ENCODE assay signal across 8 cellular contexts in the genomic region with DNA sequence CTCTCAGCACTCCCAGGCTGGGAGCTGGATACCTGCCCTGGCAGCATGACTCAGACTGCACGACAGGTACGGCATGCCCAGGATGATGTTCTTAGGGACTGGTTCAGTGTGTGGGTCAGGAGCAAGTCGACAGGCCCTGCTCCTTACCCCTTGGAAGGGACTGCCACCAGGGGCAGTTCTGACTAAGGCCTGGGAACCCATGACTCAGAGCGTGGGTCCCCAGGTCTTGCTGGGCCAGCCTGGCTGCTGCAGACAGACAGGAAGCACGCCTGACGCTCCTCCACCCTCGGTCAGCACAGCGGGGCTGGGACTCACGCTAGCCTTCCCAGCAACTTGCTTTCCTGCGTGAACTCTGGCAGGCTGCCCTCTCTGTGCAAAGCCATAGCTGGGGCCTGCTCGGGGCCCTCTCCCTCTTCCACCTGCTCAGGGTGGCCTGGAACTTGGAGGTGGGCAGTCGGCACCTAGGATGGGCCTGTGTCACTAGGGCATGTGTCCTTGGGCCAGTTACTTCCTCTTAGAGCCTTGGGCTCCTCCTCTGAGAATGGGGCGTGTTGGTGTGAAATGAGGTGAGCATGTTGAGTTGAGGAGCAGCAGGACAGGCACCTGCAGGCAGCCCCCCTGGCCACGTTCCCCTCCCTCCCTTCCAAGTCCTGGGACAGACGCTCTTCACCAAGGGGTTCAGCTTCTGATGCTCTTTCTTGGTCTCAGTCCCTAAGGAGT.
DNase-seq lines count a peak whose midpoint lies in the region; ATAC-seq, FAIRE-seq and TF ChIP-seq lines count a peak whose summit lies in the region.
"Not testable (repeated sequence)": the region's sequence is repeated elsewhere in the genome, so short reads cannot be mapped to it uniquely, and the experiment has no call there.

No MANE protein-coding gene starts in this region.

- not testable (repeated sequence) for H3K27ac ChIP-seq in A549; brain microvascular endothelial cell; HepG2 (ENCODE audit: extremely low read length, insufficient read depth, low read length)
- peak overlapping the region; percentile 56 for H3K27ac ChIP-seq in PC-9

- not testable (repeated sequence) for TF ChIP-seq CTCF in A549 (IDR thresholded peaks at IDR 0.05); PC-9 (conservative IDR thresholded peaks at IDR 0.05); brain microvascular endothelial cell (IDR thresholded peaks at IDR 0.05; ENCODE audit: low read depth, low read length, missing control alignments); HepG2 (CRISPR knock-in tag; IDR thresholded peaks at IDR 0.05)

- not testable (repeated sequence) for H3K4me3 ChIP-seq in A549; PC-9; brain microvascular endothelial cell (ENCODE audit: low read depth, low read length)
- H3K4me3 ChIP-seq in HepG2 (replicated peaks in 1 of 3; ENCODE audit: insufficient read depth in 1 of 3, low read depth in 2 of 3, low read length in 3 of 3) = peak overlapping the region in 1 of 3 experiments; percentile 28; a peak in 2 of 6 replicates

- H3K79me2 ChIP-seq in PC-9 (ENCODE audit: low read depth); HepG2 (ENCODE audit: insufficient read depth, low read length): not testable (repeated sequence)

- DNase-seq in A549 (ENCODE audit: low read depth in 1 of 2, low spot score in 1 of 2) = peak in 1 of 2 experiments; percentile 11
- DNase-seq in PC-9 = peak; percentile 70 to 72
- DNase-seq in brain microvascular endothelial cell = peak; percentile 75
- not testable (repeated sequence) for DNase-seq in HepG2 (ENCODE audit: low spot score)

- CTCF ChIA-PET in A549 (lab: Yijun Ruan, JAX) = interaction anchor here (1.0 kb wide), 1 partner anchor 43 kb away, joined by 3 read pairs; no protein-coding TSS in a partner anchor
- CTCF ChIA-PET in PC-9 (lab: Charles Lee); HepG2 (lab: Yijun Ruan, JAX; ENCODE audit: low intra/inter-chr PET ratio, low total read pairs): not testable (repeated sequence)

- not testable (repeated sequence) for H3K4me1 ChIP-seq in A549; PC-9 (replicated peaks; ENCODE audit: insufficient read depth)
- H3K4me1 ChIP-seq in HepG2 (ENCODE audit: insufficient read depth, low read length) = peaks cover 14% of the 10 kb centered on the region; the same call in 1 of the 2 replicates

- 0 out of 2 replicates have a peak overlapping the region, but pooled peaks have one; percentile 60 for H2AFZ ChIP-seq in PC-9
- H2AFZ ChIP-seq in HepG2 (ENCODE audit: low read length) = not testable (repeated sequence)

- H3K9me3 ChIP-seq in A549; PC-9 (ENCODE audit: insufficient read depth, low read depth); HepG2 (ENCODE audit: low read length): not testable (repeated sequence)

- H3K27me3 ChIP-seq in PC-9 (ENCODE audit: insufficient read depth, low read depth); brain microvascular endothelial cell (replicated peaks); HepG2 (ENCODE audit: control insufficient read depth in 1 of 2, insufficient read depth in 2 of 2, low read length in 2 of 2): not testable (repeated sequence)

- not testable (repeated sequence) for H4K20me1 ChIP-seq in PC-9 (ENCODE audit: insufficient read depth); HepG2 (ENCODE audit: insufficient read depth, low read length)

- TF ChIP-seq POLR2A in A549 (IDR thresholded peaks at IDR 0.05; ENCODE audit: low read length); HepG2 (IDR thresholded peaks at IDR 0.05; ENCODE audit: insufficient read depth in 1 of 2, low read depth in 2 of 2, low read length in 2 of 2): not testable (repeated sequence)

- 70% methylated on average over 12 of the region's 15 CpGs for WGBS in A549 (ENCODE audit: missing lambda C conversion rate)
- 28% methylated on average over 3 of the region's 15 CpGs for WGBS in HepG2 (ENCODE audit: low lambda C conversion rate)

- FAIRE-seq in A549 (lab: Jason Lieb, UNC); HepG2 (lab: Jason Lieb, UNC): not testable (repeated sequence)

- H3K9ac ChIP-seq in HepG2 (ENCODE audit: insufficient read depth, low read depth, low read length) = not testable (repeated sequence)

- TF ChIP-seq RAD21 in A549 (conservative IDR thresholded peaks at IDR 0.05 in 1 of 2, IDR thresholded peaks at IDR 0.05 in 1 of 2); HepG2 (CRISPR knock-in tag; IDR thresholded peaks at IDR 0.05): not testable (repeated sequence)

- POLR2A ChIA-PET in A549 (lab: Yijun Ruan, JAX); PC-9 (lab: Charles Lee; ENCODE audit: unreplicated experiment); HepG2 (lab: Yijun Ruan, JAX): not testable (repeated sequence)

- not testable (repeated sequence) for H3K36me3 ChIP-seq in PC-9 (ENCODE audit: low read depth); brain microvascular endothelial cell (replicated peaks); HepG2 (replicated peaks in 1 of 2; ENCODE audit: control insufficient read depth in 1 of 2, insufficient read depth in 2 of 2, low read length in 2 of 2)

- intact Hi-C loops in PC-9 (cut with micrococcal nuclease; ENCODE audit: unreplicated experiment); HepG2 (cut with micrococcal nuclease; ENCODE audit: unreplicated experiment): not testable (repeated sequence)

- H3K4me2 ChIP-seq in A549 = not testable (repeated sequence)
- H3K4me2 ChIP-seq in PC-9 (peak overlapping the region; percentile 75), HepG2 (ENCODE audit: low read depth, low read length) (peak overlapping the region; percentile 55; the same call in 1 of the 2 replicates)

- TF ChIP-seq EP300 in A549 (IDR thresholded peaks at IDR 0.05); HepG2 (IDR thresholded peaks at IDR 0.05; ENCODE audit: low read depth in 2 of 2, low read length in 2 of 2); HepG2 (CRISPR knock-in tag; IDR thresholded peaks at IDR 0.05; ENCODE audit: borderline replicate concordance): not testable (repeated sequence)

- in situ Hi-C loops in brain microvascular endothelial cell (cut with HindIII; ENCODE audit: low pct_ligation_motif_present, low sequenced_read_pairs); HepG2 (cut with HindIII; ENCODE audit: extremely low pct_ligation_motif_present, low pct_unique_long_range_greater_than_20kb): not testable (repeated sequence)

- ATAC-seq in A549 (peak; percentile 45 to 56; a peak in 4 of 6 replicates), GM18508 (IDR thresholded peaks at IDR 0.05; ENCODE audit: insufficient read depth, unreplicated experiment) (peak; percentile 64), GM19455 (IDR thresholded peaks at IDR 0.05; ENCODE audit: unreplicated experiment) (peak; percentile 67), HG02610 (IDR thresholded peaks at IDR 0.05; ENCODE audit: unreplicated experiment) (peak; percentile 84), HG03342 (IDR thresholded peaks at IDR 0.05; ENCODE audit: unreplicated experiment) (peak; percentile 72), HepG2 (peak; percentile 63)

- not testable (repeated sequence) for BruUV-seq in PC-9 (replicated peaks; lab: Mats Ljungman, UMichigan); HepG2 (replicated peaks; lab: Mats Ljungman, UMichigan)

- H3K9me2 ChIP-seq in PC-9 (ENCODE audit: insufficient read depth) = not testable (repeated sequence)

- H3F3A ChIP-seq in PC-9 (ENCODE audit: insufficient read depth, low read depth) = not testable (repeated sequence)

TF ChIP-seq in HepG2, 621 proteins besides CTCF, POLR2A, EP300 and RAD21:
- TF ChIP-seq, protein P1, sequence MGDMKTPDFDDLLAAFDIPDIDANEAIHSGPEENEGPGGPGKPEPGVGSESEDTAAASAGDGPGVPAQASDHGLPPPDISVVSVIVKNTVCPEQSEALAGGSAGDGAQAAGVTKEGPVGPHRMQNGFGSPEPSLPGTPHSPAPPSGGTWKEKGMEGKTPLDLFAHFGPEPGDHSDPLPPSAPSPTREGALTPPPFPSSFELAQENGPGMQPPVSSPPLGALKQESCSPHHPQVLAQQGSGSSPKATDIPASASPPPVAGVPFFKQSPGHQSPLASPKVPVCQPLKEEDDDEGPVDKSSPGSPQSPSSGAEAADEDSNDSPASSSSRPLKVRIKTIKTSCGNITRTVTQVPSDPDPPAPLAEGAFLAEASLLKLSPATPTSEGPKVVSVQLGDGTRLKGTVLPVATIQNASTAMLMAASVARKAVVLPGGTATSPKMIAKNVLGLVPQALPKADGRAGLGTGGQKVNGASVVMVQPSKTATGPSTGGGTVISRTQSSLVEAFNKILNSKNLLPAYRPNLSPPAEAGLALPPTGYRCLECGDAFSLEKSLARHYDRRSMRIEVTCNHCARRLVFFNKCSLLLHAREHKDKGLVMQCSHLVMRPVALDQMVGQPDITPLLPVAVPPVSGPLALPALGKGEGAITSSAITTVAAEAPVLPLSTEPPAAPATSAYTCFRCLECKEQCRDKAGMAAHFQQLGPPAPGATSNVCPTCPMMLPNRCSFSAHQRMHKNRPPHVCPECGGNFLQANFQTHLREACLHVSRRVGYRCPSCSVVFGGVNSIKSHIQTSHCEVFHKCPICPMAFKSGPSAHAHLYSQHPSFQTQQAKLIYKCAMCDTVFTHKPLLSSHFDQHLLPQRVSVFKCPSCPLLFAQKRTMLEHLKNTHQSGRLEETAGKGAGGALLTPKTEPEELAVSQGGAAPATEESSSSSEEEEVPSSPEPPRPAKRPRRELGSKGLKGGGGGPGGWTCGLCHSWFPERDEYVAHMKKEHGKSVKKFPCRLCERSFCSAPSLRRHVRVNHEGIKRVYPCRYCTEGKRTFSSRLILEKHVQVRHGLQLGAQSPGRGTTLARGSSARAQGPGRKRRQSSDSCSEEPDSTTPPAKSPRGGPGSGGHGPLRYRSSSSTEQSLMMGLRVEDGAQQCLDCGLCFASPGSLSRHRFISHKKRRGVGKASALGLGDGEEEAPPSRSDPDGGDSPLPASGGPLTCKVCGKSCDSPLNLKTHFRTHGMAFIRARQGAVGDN (CRISPR knock-in tag; IDR thresholded peaks at IDR 0.05) = peak; percentile 39
- TF ChIP-seq FOSL2 (CRISPR knock-in tag; IDR thresholded peaks at IDR 0.05) = 0 out of 2 replicates have a peak, but pooled peaks have one; percentile 16
